In genomic region chr14:20332386-20332945, GRCh38 we compare ENCODE assay signal across 8 cellular contexts. TPM values are rescaled to one million over a fixed set of nuclear protein-coding genes. Genes with fewer than 3 reads are reported as not detected.
DNase-seq lines count a peak whose midpoint lies in the region; ATAC-seq and TF ChIP-seq lines count a peak whose summit lies in the region.

No MANE protein-coding gene starts in this region.

- CTCF ChIA-PET in Panc1 (lab: Charles Lee) = interaction anchor here (0.6 to 1.4 kb wide), 2 partner anchors 358 to 735 kb away, joined by 3 to 4 read pairs; no protein-coding TSS in a partner anchor
- CTCF ChIA-PET in naive thymus-derived CD4-positive, alpha-beta T cell (lab: Charles Lee) = interaction anchor here (1.0 to 1.2 kb wide), 4 partner anchors 11 to 355 kb away, joined by 4 to 8 read pairs (median 5); partner anchors contain the start of gene PARP2

- no peaks in the 10 kb centered on the region for H3K9me2 ChIP-seq in DOHH2 (replicated peaks; ENCODE audit: control insufficient read depth, low read length)

- DNase-seq in HAP-1 (ENCODE audit: low spot score in 2 of 2) (peak; percentile 21 to 36), Panc1 (ENCODE audit: low read depth, low spot score) (no peak), epithelial cell of esophagus (ENCODE audit: low read depth) (peak; percentile 14), HuH-7.5 (ENCODE audit: low spot score) (no peak), NCI-H524 treated with DMSO at 0.1 percent for 48 hours (lab: John Stamatoyannopoulos, UW) (no peak)
- DNase-seq in naive thymus-derived CD4-positive, alpha-beta T cell = no peak

- intact Hi-C loops in Panc1 (cut with micrococcal nuclease; ENCODE audit: unreplicated experiment) = no loop called here
- intact Hi-C loops in naive thymus-derived CD4-positive, alpha-beta T cell (cut with micrococcal nuclease) = loop anchor here (2.0 kb wide), 3 partner anchors 80 to 352 kb away; partner anchors contain the start of genes APEX1 (in 1 of the 2), OSGEP (in 1 of the 2), RNASE4 (in 1 of the 2) and TEP1 (in 1 of the 2)

- H3K36me3 ChIP-seq in DOHH2 (ENCODE audit: control insufficient read depth, low read length) (peaks cover 48% of the 10 kb centered on the region), HAP-1 (replicated peaks) (peaks cover 21% of the 10 kb centered on the region), Panc1 (ENCODE audit: control insufficient read depth, insufficient read depth, low read length) (peaks cover 10% of the 10 kb centered on the region)
- H3K36me3 ChIP-seq in naive thymus-derived CD4-positive, alpha-beta T cell (ENCODE audit: control insufficient read depth in 2 of 3, insufficient read depth in 3 of 3, low read length in 3 of 3) = peaks cover 0 to 8% (median 0%) of the 10 kb centered on the region in 3 experiments

- H3K27ac Mint-ChIP-seq in naive thymus-derived CD4-positive, alpha-beta T cell = peak overlapping the region; percentile 67 to 96 (median 92)

- H3K4me1 ChIP-seq in DOHH2 (ENCODE audit: control insufficient read depth, low read length) = peaks cover 59% of the 10 kb centered on the region
- H3K4me1 ChIP-seq in HAP-1 = peaks cover 30% of the 10 kb centered on the region
- H3K4me1 ChIP-seq in Panc1 (ENCODE audit: control insufficient read depth, insufficient read depth, low read length) = peaks cover 6% of the 10 kb centered on the region
- H3K4me1 ChIP-seq in naive thymus-derived CD4-positive, alpha-beta T cell (ENCODE audit: control insufficient read depth in 2 of 2, insufficient read depth in 2 of 2, low read length in 2 of 2) = peaks cover 0 to 2% of the 10 kb centered on the region in 2 donors

- H3K36me3 Mint-ChIP-seq in naive thymus-derived CD4-positive, alpha-beta T cell = peaks cover 0 to 3% (median 0%) of the 10 kb centered on the region in 5 donors

- H3K9me3 ChIP-seq in DOHH2 (ENCODE audit: control insufficient read depth, insufficient read depth, low read length) (no peaks in the 10 kb centered on the region), HAP-1 (no peaks in the 10 kb centered on the region), Panc1 (ENCODE audit: control insufficient read depth, insufficient read depth, low read depth, low read length) (no peaks in the 10 kb centered on the region)
- H3K9me3 ChIP-seq in naive thymus-derived CD4-positive, alpha-beta T cell (ENCODE audit: control insufficient read depth in 2 of 3, low read length in 3 of 3) = no peaks in the 10 kb centered on the region

- H3K27me3 Mint-ChIP-seq in naive thymus-derived CD4-positive, alpha-beta T cell = no peaks in the 10 kb centered on the region

- no peaks in the 10 kb centered on the region for H3K27me3 ChIP-seq in DOHH2 (ENCODE audit: control insufficient read depth, low read length)
- H3K27me3 ChIP-seq in HAP-1 (ENCODE audit: low read depth) = no peaks in the 10 kb centered on the region
- H3K27me3 ChIP-seq in Panc1 (ENCODE audit: control insufficient read depth, insufficient read depth, low read length) = no peaks in the 10 kb centered on the region
- H3K27me3 ChIP-seq in naive thymus-derived CD4-positive, alpha-beta T cell (ENCODE audit: control insufficient read depth in 2 of 2, insufficient read depth in 2 of 2, low read length in 2 of 2) = no peaks in the 10 kb centered on the region

- TSS peak; percentile 96 for BruUV-seq in Panc1 (replicated peaks; lab: Mats Ljungman, UMichigan)

- no peaks in the 10 kb centered on the region for H3K9me3 Mint-ChIP-seq in naive thymus-derived CD4-positive, alpha-beta T cell

- H3K4me2 ChIP-seq in DOHH2 (ENCODE audit: low read length) = peak overlapping the region; percentile 98

- peak; percentile 68 for ATAC-seq in Panc1
- ATAC-seq in naive thymus-derived CD4-positive, alpha-beta T cell = peak; percentile 7
- no peak for ATAC-seq in GM21786 (IDR thresholded peaks at IDR 0.05; ENCODE audit: unreplicated experiment)

- H3K27ac ChIP-seq in DOHH2 (ENCODE audit: low read depth, low read length) = peak overlapping the region; percentile 83
- H3K27ac ChIP-seq in Panc1 (ENCODE audit: low read length) = peak overlapping the region; percentile 89
- H3K27ac ChIP-seq in naive thymus-derived CD4-positive, alpha-beta T cell (ENCODE audit: low read depth, low read length) = peak overlapping the region; percentile 62

- peaks cover 6% of the 10 kb centered on the region; the same call in 1 of the 2 replicates for H4K20me1 ChIP-seq in DOHH2 (ENCODE audit: control insufficient read depth, insufficient read depth, low read depth, low read length)

- in situ Hi-C loops in HAP-1 (cut with MboI; ENCODE audit: low sequenced_read_pairs) (loop anchor here (10.0 to 25.0 kb wide), 2 partner anchors 272 to 755 kb away; partner anchors contain the start of gene ZNF219), Panc1 (cut with HindIII; ENCODE audit: low pct_unique_long_range_greater_than_20kb, low sequenced_read_pairs) (no loop called here)

- POLR2A ChIA-PET in Panc1 (lab: Charles Lee) = interaction anchor here (0.7 to 2.3 kb wide), 2 partner anchors 11 to 16 kb away, joined by 3 to 17 read pairs; partner anchors contain the start of gene PARP2
- POLR2A ChIA-PET in naive thymus-derived CD4-positive, alpha-beta T cell (lab: Charles Lee) = interaction anchor here (0.8 to 5.4 kb wide), 5 partner anchors 10 to 351 kb away, joined by 3 to 35 read pairs (median 8); partner anchors contain the start of genes PARP2, PIP4P1 and RNASE4

- H3K4me3 ChIP-seq in DOHH2 (ENCODE audit: low read length) = peak overlapping the region; percentile 97
- H3K4me3 ChIP-seq in HAP-1 = peak overlapping the region; percentile 60
- H3K4me3 ChIP-seq in Panc1 (ENCODE audit: low read depth in 2 of 2, low read length in 2 of 2) = peak overlapping the region; percentile 77 to 85
- H3K4me3 ChIP-seq in epithelial cell of esophagus (ENCODE audit: low read length) = peak overlapping the region; percentile 83
- H3K4me3 ChIP-seq in naive thymus-derived CD4-positive, alpha-beta T cell (ENCODE audit: low read length) = peak overlapping the region; percentile 97

- peaks cover 34% of the 10 kb centered on the region for H3F3A ChIP-seq in DOHH2 (ENCODE audit: control insufficient read depth, insufficient read depth)

- H3K79me2 ChIP-seq in DOHH2 (ENCODE audit: control insufficient read depth, low read length) = peaks cover 66% of the 10 kb centered on the region

- TF ChIP-seq CTCF in DOHH2 (IDR thresholded peaks at IDR 0.05; ENCODE audit: low read depth, low read length, poor library complexity, severe bottlenecking) = no peak
- TF ChIP-seq CTCF in Panc1 (IDR thresholded peaks at IDR 0.05) = no peak
- no peak for TF ChIP-seq CTCF in epithelial cell of esophagus (IDR thresholded peaks at IDR 0.05; ENCODE audit: insufficient read depth, low read depth, low read length, missing control alignments)

- H3K4me1 Mint-ChIP-seq in naive thymus-derived CD4-positive, alpha-beta T cell = peaks cover 16 to 54% (median 38%) of the 10 kb centered on the region in 7 donors

- peak overlapping the region; percentile 85 to 100 (median 96) for H3K4me3 Mint-ChIP-seq in naive thymus-derived CD4-positive, alpha-beta T cell

RNA-seq across cellular contexts. Expression of gene CCNB1IP1, which starts 0.6 kb away (rescaled TPM):
- 20.3 TPM for total RNA-seq in Panc1 (2021; ENCODE audit: unreplicated experiment)
- 15.8 TPM for polyA plus RNA-seq in Panc1 (2012; ENCODE audit: insufficient read length)
- total RNA-seq in naive thymus-derived CD4-positive, alpha-beta T cell = 10 to 100 TPM; 19.1 to 29.8 (median 28.7) TPM
- 10 to 100 TPM; 14.8 to 21.4 TPM for polyA plus RNA-seq in naive thymus-derived CD4-positive, alpha-beta T cell

RNA-seq across cellular contexts. Expression of gene PARP2, which starts 11.0 kb away (rescaled TPM):
- total RNA-seq in Panc1 (2021; ENCODE audit: unreplicated experiment) = 26.6 TPM
- 13.7 TPM for polyA plus RNA-seq in Panc1 (2012; ENCODE audit: insufficient read length)
- 10 to 100 TPM; 15.3 to 24.5 (median 21.3) TPM for total RNA-seq in naive thymus-derived CD4-positive, alpha-beta T cell
- polyA plus RNA-seq in naive thymus-derived CD4-positive, alpha-beta T cell = 10 to 100 TPM in 1 of 2 donors, 1 to 10 TPM in 1; 9.8 to 14.0 TPM

RNA-seq across cellular contexts. Expression of gene TTC5, which starts 26.7 kb away (rescaled TPM):
- 10.0 TPM for total RNA-seq in Panc1 (2021; ENCODE audit: unreplicated experiment)
- 8.3 TPM for polyA plus RNA-seq in Panc1 (2012; ENCODE audit: insufficient read length)
- total RNA-seq in naive thymus-derived CD4-positive, alpha-beta T cell = 10 to 100 TPM; 16.4 to 30.1 (median 20.3) TPM
- polyA plus RNA-seq in naive thymus-derived CD4-positive, alpha-beta T cell = 10 to 100 TPM; 20.8 to 21.3 TPM

Comparison
In these comparisons a context has a peak if more than half of its experiments do, and no peak if none do; other contexts are left out.
1. DNase-seq: peak in HAP-1 (2 of 2) and epithelial cell of esophagus (single experiment); none in Panc1 (single experiment), naive thymus-derived CD4-positive, alpha-beta T cell (0 of 9), HuH-7.5 (single experiment) and NCI-H524 treated with DMSO at 0.1 percent for 48 hours (single experiment).
2. Peak in every context shown above with its lines, with median percentiles within 50 percentile points of each other: H3K27ac ChIP-seq and H3K4me3 ChIP-seq.